In genomic region chr4:77095101-77095826, GRCh38 we compare ENCODE assay signal across 8 cellular contexts. TPM values are rescaled to one million over a fixed set of nuclear protein-coding genes. Genes with fewer than 3 reads are reported as not detected.
DNase-seq lines count a peak whose midpoint lies in the region; ATAC-seq and TF ChIP-seq lines count a peak whose summit lies in the region.

No MANE protein-coding gene starts in this region.

- H3K36me3 ChIP-seq in OCI-LY7 (ENCODE audit: insufficient read depth, low read length), result no peaks in the 10 kb centered on the region
- no peaks in the 10 kb centered on the region for H3K36me3 ChIP-seq in fibroblast of lung (ENCODE audit: control insufficient read depth, insufficient read depth, low read length)
- no peaks in the 10 kb centered on the region for H3K36me3 ChIP-seq in neuron (ENCODE audit: insufficient read depth, low read length)

- peak; percentile 99 for ATAC-seq in GM21381 (IDR thresholded peaks at IDR 0.05; ENCODE audit: unreplicated experiment)

- peak overlapping the region; percentile 59; the same call in 1 of the 2 replicates for H2AFZ ChIP-seq in OCI-LY7 (ENCODE audit: low read length)
- H2AFZ ChIP-seq in fibroblast of lung (ENCODE audit: low read length), result no peak overlapping the region
- peak overlapping the region; percentile 3 for H2AFZ ChIP-seq in neuron (ENCODE audit: low read depth, low read length)

- H3K9me3 ChIP-seq in OCI-LY7 (ENCODE audit: low read length) (no peaks in the 10 kb centered on the region), fibroblast of lung (ENCODE audit: control insufficient read depth, insufficient read depth, low read depth, low read length) (no peaks in the 10 kb centered on the region), neuron (ENCODE audit: low read length) (no peaks in the 10 kb centered on the region)

- H3K4me1 ChIP-seq in OCI-LY7 (ENCODE audit: insufficient read depth, low read length, poor library complexity, severe bottlenecking) (peaks cover 26% of the 10 kb centered on the region), fibroblast of lung (ENCODE audit: control insufficient read depth, extremely low read depth, insufficient read depth, low read length) (no peaks in the 10 kb centered on the region), neuron (ENCODE audit: insufficient read depth, low read length) (no peaks in the 10 kb centered on the region)

- intact Hi-C loops in OCI-LY7 (cut with micrococcal nuclease; ENCODE audit: unreplicated experiment), result loop anchor here (1.0 kb wide), 2 partner anchors 63 to 108 kb away; no protein-coding TSS in a partner anchor

- H3K27me3 ChIP-seq in fibroblast of lung (ENCODE audit: control insufficient read depth, insufficient read depth, low read length) (no peaks in the 10 kb centered on the region), neuron (ENCODE audit: insufficient read depth, low read length) (no peaks in the 10 kb centered on the region)

- CTCF ChIA-PET in OCI-LY7 (lab: Charles Lee; ENCODE audit: unreplicated experiment), result interaction anchor here (0.7 to 2.6 kb wide), 9 partner anchors 9 to 132 kb away, joined by 3 to 26 read pairs (median 5); partner anchors contain the start of gene CCNG2

- DNase-seq in DMS 273 (lab: John Stamatoyannopoulos, UW; ENCODE audit: unreplicated experiment) (peak; percentile 71), HPDE6-E6E7 (ENCODE audit: extremely low spot score) (peak; percentile 64), OCI-LY7 (ENCODE audit: low spot score) (peak; percentile 87), fibroblast of lung (ENCODE audit: low read depth in 2 of 2) (peak; percentile 55 to 63), superior temporal gyrus (ENCODE audit: extremely low spot score) (peak; percentile 88)
- DNase-seq in activated T-cell treated with anti-CD3 and anti-CD28 coated beads, Interleukin-2, amount 50 U/mL, for 1 hour, result peak; percentile 66

- H3K4me2 ChIP-seq in OCI-LY7 (ENCODE audit: low read length), result 0 out of 2 replicates have a peak overlapping the region, but pooled peaks have one; percentile 9
- H3K4me2 ChIP-seq in fibroblast of lung (ENCODE audit: extremely low read depth, insufficient read depth, low read length), result no peak overlapping the region

- H3K27ac ChIP-seq in OCI-LY7 (ENCODE audit: low read depth, low read length, poor library complexity, severe bottlenecking) (no peak overlapping the region), fibroblast of lung (ENCODE audit: insufficient read depth, low read length) (no peak overlapping the region)

- H4K20me1 ChIP-seq in OCI-LY7 (ENCODE audit: insufficient read depth, low read length) (no peaks in the 10 kb centered on the region), fibroblast of lung (ENCODE audit: control insufficient read depth, extremely low read depth, insufficient read depth, low read length) (no peaks in the 10 kb centered on the region)

- H3K9ac ChIP-seq in fibroblast of lung (ENCODE audit: insufficient read depth, low read length), result no peak overlapping the region

- no peaks in the 10 kb centered on the region for H3K79me2 ChIP-seq in OCI-LY7 (ENCODE audit: insufficient read depth, low read depth, low read length)
- no peaks in the 10 kb centered on the region for H3K79me2 ChIP-seq in fibroblast of lung (ENCODE audit: control insufficient read depth, insufficient read depth, low read length)

- POLR2A ChIA-PET in OCI-LY7 (lab: Charles Lee), result interaction anchor here (0.5 to 5.3 kb wide), 18 partner anchors 10 to 132 kb away, joined by 3 to 63 read pairs (median 5); partner anchors contain the start of gene CCNI

- H3K4me3 ChIP-seq in OCI-LY7 (ENCODE audit: low read depth, low read length, poor library complexity, severe bottlenecking) (no peak overlapping the region), fibroblast of lung (replicated peaks in 1 of 4; ENCODE audit: control extremely low read depth in 1 of 4, insufficient read depth in 1 of 4, low read depth in 3 of 4, low read length in 4 of 4) (no peak overlapping the region), neuron (ENCODE audit: low read length) (no peak overlapping the region)

- BruUV-seq in OCI-LY7 (replicated peaks; lab: Mats Ljungman, UMichigan), result no TSS peak

- no peaks in the 10 kb centered on the region for H3K9me2 ChIP-seq in OCI-LY7 (ENCODE audit: insufficient read depth, low read length)

- TF ChIP-seq CTCF in OCI-LY7 (conservative IDR thresholded peaks at IDR 0.05; ENCODE audit: low read length) (peak; percentile 98), fibroblast of lung (conservative IDR thresholded peaks at IDR 0.05 in 1 of 2, IDR thresholded peaks at IDR 0.05 in 1 of 2; ENCODE audit: low read depth in 1 of 2, low read length in 2 of 2) (peak; percentile 88 to 97)

RNA-seq across cellular contexts. Expression of gene CCNI, which starts 19.5 kb away (rescaled TPM):
- total RNA-seq in OCI-LY7 (2014; rRNA removed; shearing (Covaris generic)), result 105 and 116 TPM in 2 replicates
- total RNA-seq in OCI-LY7 (2022) (293 and 330 TPM in 2 replicates), fibroblast of lung (117 and 151 TPM in 2 replicates)
- polyA plus RNA-seq in fibroblast of lung, result 214 and 216 TPM in 2 replicates
- polyA plus RNA-seq in fibroblast of lung (2012), result 173 and 186 TPM in 2 replicates
- polyA minus RNA-seq in fibroblast of lung (ENCODE audit: low replicate concordance), result 322 and 501 TPM in 2 replicates
